1 cellular context compared by ENCODE assay signal in the genomic region with DNA sequence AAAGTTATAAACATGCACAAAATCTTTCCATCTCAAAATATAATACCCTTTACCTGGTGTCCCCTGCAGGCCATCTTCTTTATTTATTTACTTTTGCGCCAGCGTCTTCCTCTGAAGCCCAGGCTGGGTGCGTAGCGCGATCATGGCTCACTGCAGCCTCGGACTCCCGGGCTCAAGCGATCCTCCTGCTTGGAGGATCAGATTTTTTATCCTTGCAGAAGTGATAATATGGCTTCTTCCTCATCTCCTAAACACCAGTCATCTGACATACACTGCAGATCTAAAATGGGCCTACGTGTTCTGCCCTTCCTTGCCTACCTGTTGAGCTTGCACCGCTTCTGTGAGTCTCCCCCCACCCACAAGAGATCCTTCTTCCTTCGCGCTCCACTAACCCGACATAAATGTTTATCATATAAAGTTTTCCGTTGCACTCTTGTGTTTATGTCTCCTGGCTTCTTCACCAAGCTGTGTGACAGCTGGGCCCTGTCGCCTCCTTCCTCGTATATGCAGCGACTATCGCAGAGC.
TF ChIP-seq lines count a peak whose summit lies in the region.

No MANE protein-coding gene starts in this region.

TF ChIP-seq in HCT116, 20 proteins besides CTCF, POLR2A, EP300 and RAD21 (continued from another document):
- TF ChIP-seq, protein P1, sequence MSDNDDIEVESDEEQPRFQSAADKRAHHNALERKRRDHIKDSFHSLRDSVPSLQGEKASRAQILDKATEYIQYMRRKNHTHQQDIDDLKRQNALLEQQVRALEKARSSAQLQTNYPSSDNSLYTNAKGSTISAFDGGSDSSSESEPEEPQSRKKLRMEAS (IDR thresholded peaks at IDR 0.05): no peak
- no peak for TF ChIP-seq ATF3 (IDR thresholded peaks at IDR 0.05)
- TF ChIP-seq POLR2AphosphoS5 (IDR thresholded peaks at IDR 0.05; ENCODE audit: low read depth, low read length): no peak
- no peak for TF ChIP-seq SRF (IDR thresholded peaks at IDR 0.05; ENCODE audit: low read depth)
- no peak for TF ChIP-seq EGR1 (IDR thresholded peaks at IDR 0.05; ENCODE audit: low read depth)
- no peak for TF ChIP-seq JUND (IDR thresholded peaks at IDR 0.05)
- TF ChIP-seq ELF1 (IDR thresholded peaks at IDR 0.05; ENCODE audit: borderline replicate concordance, low read depth): no peak; the same call in 1 of the 2 replicates
- no peak for TF ChIP-seq TCF7L2 (IDR thresholded peaks at IDR 0.05; ENCODE audit: borderline replicate concordance, extremely low read depth, insufficient read depth, insufficient read length)
- no peak for TF ChIP-seq CBX3 (IDR thresholded peaks at IDR 0.05; ENCODE audit: low read depth)
- TF ChIP-seq SIN3A (IDR thresholded peaks at IDR 0.05; ENCODE audit: low read depth): no peak
